18 cellular contexts compared by ENCODE assay signal in genomic region chr3:69866988-69867720, GRCh38.
A peak's percentile ranks its signal among the peaks of the same experiment; 100 is the strongest.
DNase-seq lines count a peak whose midpoint lies in the region; FAIRE-seq and TF ChIP-seq lines count a peak whose summit lies in the region.
"Had no signal": no experiment of that assay in that cellular context is flagged by ENCODE, and none has a peak within 500 bp of the region (broad histone marks: within the 10 kb centered on the region; RNA-seq: fewer than 3 reads in every experiment).

No MANE protein-coding gene starts in this region.

- no peaks in the 10 kb centered on the region for H4K20me1 ChIP-seq in astrocyte (ENCODE audit: insufficient read depth, low read length)

- in situ Hi-C loops in GM13976 (cut with MboI; ENCODE audit: low sequenced_read_pairs, unreplicated experiment): no loop called here

- no peak overlapping the region for H3K9ac ChIP-seq in astrocyte (ENCODE audit: low read length)

- no peak for TF ChIP-seq EP300 in stomach (IDR thresholded peaks at IDR 0.05)

- H3K4me1 Mint-ChIP-seq in HFFc6 (ENCODE audit: low read depth): peaks cover 81% of the 10 kb centered on the region
- peaks cover 20% of the 10 kb centered on the region for H3K4me1 Mint-ChIP-seq in astrocyte (ENCODE audit: low read depth, unreplicated experiment)

- peak overlapping the region; percentile 71 for H3K27ac Mint-ChIP-seq in HFFc6
- no peak overlapping the region for H3K27ac Mint-ChIP-seq in astrocyte (ENCODE audit: unreplicated experiment)
- H3K27ac Mint-ChIP-seq: activated CD8-positive, alpha-beta T cell treated with anti-CD3 and anti-CD28 coated beads, Interleukin-2, amount 10 ng/mL, durations not matched to agents 7 days and 5 days had no signal

- no peak overlapping the region for H3K27ac ChIP-seq in astrocyte (ENCODE audit: low read depth, low read length)
- peak overlapping the region in 4 of 5 donors; percentile 72 to 88 (median 80) for H3K27ac ChIP-seq in stomach
- H3K27ac ChIP-seq: psoas muscle had no signal

- H3K27me3 ChIP-seq in astrocyte (ENCODE audit: insufficient read depth, low read length): no peaks in the 10 kb centered on the region
- H3K27me3 ChIP-seq in stomach: no peaks in the 10 kb centered on the region

- 13 to 25% (median 22%) methylated on average over 2 of the region's 2 CpGs for WGBS in stomach, 5 donors

- TF ChIP-seq CTCF in HFFc6 (IDR thresholded peaks at IDR 0.05) (no peak), astrocyte (IDR thresholded peaks at IDR 0.05; ENCODE audit: insufficient read depth, low read depth, low read length) (no peak), stomach (IDR thresholded peaks at IDR 0.05) (no peak), GM13976 (IDR thresholded peaks at IDR 0.05; ENCODE audit: borderline replicate concordance, control extremely low read depth, extremely low read depth, insufficient read depth, missing control alignments) (no peak)

- peaks cover 14% of the 10 kb centered on the region for H3K36me3 Mint-ChIP-seq in HFFc6 (ENCODE audit: low read depth)
- no peaks in the 10 kb centered on the region for H3K36me3 Mint-ChIP-seq in astrocyte (ENCODE audit: low read depth, unreplicated experiment)

- H3K9me3 Mint-ChIP-seq in HFFc6 (no peaks in the 10 kb centered on the region), astrocyte (ENCODE audit: unreplicated experiment) (peaks cover 2% of the 10 kb centered on the region)

- TF ChIP-seq POLR2A in stomach (IDR thresholded peaks at IDR 0.05): peak in 1 of 4 donors; percentile 34

- no peaks in the 10 kb centered on the region for H3K79me2 ChIP-seq in astrocyte (ENCODE audit: insufficient read depth, low read length)

- FAIRE-seq in astrocyte (lab: Jason Lieb, UNC) (no peak), islet of Langerhans (lab: Jason Lieb, UNC) (peak; percentile 84)
- FAIRE-seq: GM12891 had no signal

- H2AFZ ChIP-seq in astrocyte (ENCODE audit: low read depth, low read length): no peak overlapping the region

- intact Hi-C loops in stomach (cut with DNase I; ENCODE audit: low total_unique reads): no loop called here

- H3K4me3 ChIP-seq in astrocyte (ENCODE audit: insufficient read depth, low read depth, low read length) (no peak overlapping the region), stomach (peak overlapping the region; percentile 41 to 54 (median 48))
- H3K4me3 ChIP-seq: psoas muscle had no signal

- peak overlapping the region; percentile 45 for H3K4me2 ChIP-seq in astrocyte (ENCODE audit: low read length)

- H3K27me3 Mint-ChIP-seq in HFFc6 (ENCODE audit: insufficient read depth): peaks cover 1% of the 10 kb centered on the region; the same call in 1 of the 2 replicates
- H3K27me3 Mint-ChIP-seq in astrocyte (ENCODE audit: low read depth, unreplicated experiment): no peaks in the 10 kb centered on the region

- H3K4me3 Mint-ChIP-seq in HFFc6 (peak overlapping the region; percentile 85), astrocyte (ENCODE audit: unreplicated experiment) (no peak overlapping the region)
- H3K4me3 Mint-ChIP-seq: activated CD8-positive, alpha-beta T cell treated with anti-CD3 and anti-CD28 coated beads, Interleukin-2, amount 10 ng/mL, durations not matched to agents 7 days and 5 days had no signal

- H3K9me3 ChIP-seq in astrocyte (ENCODE audit: insufficient read depth, low read depth, low read length): no peaks in the 10 kb centered on the region
- H3K9me3 ChIP-seq in stomach: no peaks in the 10 kb centered on the region
- H3K9me3 ChIP-seq: psoas muscle had no signal

- peaks cover 15% of the 10 kb centered on the region for H3K4me1 ChIP-seq in astrocyte (ENCODE audit: insufficient read depth, low read length)
- peaks cover 6 to 74% (median 48%) of the 10 kb centered on the region in 4 donors for H3K4me1 ChIP-seq in stomach

- DNase-seq in HFFc6 (peak; percentile 46), astrocyte (ENCODE audit: low read depth) (peak; percentile 47), stomach (no peak), hepatic stellate cell (ENCODE audit: low spot score) (no peak), GM13976 (ENCODE audit: low spot score) (no peak)
- DNase-seq in stimulated activated CD8-positive, alpha-beta memory T cell treated with anti-CD3 and anti-CD28 coated beads, Interleukin-4, amount 100 ng/mL, for 48 hours: no peak
- DNase-seq: activated CD8-positive, alpha-beta T cell treated with anti-CD3 and anti-CD28 coated beads, Interleukin-2, amount 10 ng/mL, durations not matched to agents 7 days and 5 days; activated naive CD4-positive, alpha-beta T cell treated with anti-CD3 and anti-CD28 coated beads, Interleukin-2, amount 50 U/mL, for 16 hours; dermis blood vessel endothelial cell; glutamatergic neuron; Kasumi-1; NCI-H2107; OCI-M1; psoas muscle; substantia nigra; T-helper 9 cell had no signal

- H3K36me3 ChIP-seq in astrocyte (ENCODE audit: insufficient read depth, low read length) (no peaks in the 10 kb centered on the region), stomach (no peaks in the 10 kb centered on the region)

Comparison
In these comparisons a context has a peak if more than half of its experiments do, and no peak if none do; other contexts are left out.
1. DNase-seq: peak in HFFc6 (single experiment) and astrocyte (single experiment); none in stomach (single experiment), hepatic stellate cell (single experiment), stimulated activated CD8-positive, alpha-beta memory T cell treated with anti-CD3 and anti-CD28 coated beads, Interleukin-4, amount 100 ng/mL, for 48 hours (single experiment) and GM13976 (single experiment).